ENCODE assay signal across 12 cellular contexts in the genomic region with DNA sequence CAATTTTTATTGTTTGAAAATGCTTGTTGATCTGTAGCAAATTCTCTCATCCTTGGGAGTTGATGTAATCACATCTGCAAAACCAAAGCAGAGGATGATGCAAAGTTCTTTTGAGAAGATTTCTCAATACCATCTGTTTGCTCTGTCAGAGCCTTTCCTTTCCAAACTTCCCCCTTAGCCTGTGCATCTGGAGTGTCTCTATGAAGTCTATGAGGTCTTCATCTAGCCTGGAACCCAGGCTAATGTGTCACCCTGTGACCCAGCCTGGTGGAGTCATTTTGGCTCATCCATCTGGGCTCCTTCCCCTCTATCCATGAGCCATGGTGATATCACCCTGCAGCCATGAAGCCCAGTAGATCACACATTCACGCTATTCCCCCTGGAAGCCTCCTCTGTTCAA.
DNase-seq lines count a peak whose midpoint lies in the region; ATAC-seq and TF ChIP-seq lines count a peak whose summit lies in the region.
"Had no signal": no experiment of that assay in that cellular context is flagged by ENCODE, and none has a peak within 500 bp of the region (broad histone marks: within the 10 kb centered on the region; RNA-seq: fewer than 3 reads in every experiment).

No MANE protein-coding gene starts in this region.

- H3K79me1 ChIP-seq in mesenchymal stem cell (replicated peaks; ENCODE audit: low read length, poor library complexity, severe bottlenecking), result no peaks in the 10 kb centered on the region

- H3K36me3 ChIP-seq in BJ (ENCODE audit: control insufficient read depth, insufficient read depth, low read length) (no peaks in the 10 kb centered on the region), mesenchymal stem cell (ENCODE audit: control insufficient read depth in 1 of 2, insufficient read depth in 2 of 2, low read depth in 1 of 2, low read length in 2 of 2) (peaks cover 0 to 32% of the 10 kb centered on the region in 2 experiments)

- H2BK12ac ChIP-seq in mesenchymal stem cell (ENCODE audit: low read length in 2 of 2), result peak overlapping the region in 1 of 2 experiments; percentile 40

- peak overlapping the region; percentile 86 for H4K91ac ChIP-seq in mesenchymal stem cell (ENCODE audit: low read length)

- CTCF ChIA-PET in BJ (lab: Yijun Ruan, JAX), result interaction anchor here (1.5 kb wide), 1 partner anchor 101 kb away, joined by 3 read pairs; no protein-coding TSS in a partner anchor

- H3K27ac ChIP-seq in mesenchymal stem cell (ENCODE audit: low read length, poor library complexity, severe bottlenecking), result no peak overlapping the region

- H3K4ac ChIP-seq in mesenchymal stem cell (ENCODE audit: low read depth in 1 of 2, low read length in 2 of 2), result peak overlapping the region in 1 of 2 experiments; percentile 32

- H3K18ac ChIP-seq in mesenchymal stem cell (ENCODE audit: low read depth in 1 of 2, low read length in 2 of 2), result peak overlapping the region in 1 of 2 experiments; percentile 78

- H3K14ac ChIP-seq in mesenchymal stem cell (ENCODE audit: low read length in 2 of 2), result no peak overlapping the region

- H3K23ac ChIP-seq in mesenchymal stem cell (ENCODE audit: low read length in 2 of 2), result no peak overlapping the region

- DNase-seq in BJ (ENCODE audit: low read depth), result peak; percentile 85
- DNase-seq in NOMO-1 treated with DMSO at 0.1 percent for 48 hours (lab: John Stamatoyannopoulos, UW; ENCODE audit: unreplicated experiment), result peak; percentile 54
- peak; percentile 93 for DNase-seq in choroid plexus epithelial cell (ENCODE audit: low read depth)
- peak; percentile 90 for DNase-seq in mesenchymal stem cell
- no peak for DNase-seq in pons (ENCODE audit: low spot score)
- no peak for DNase-seq in COLO829 (ENCODE audit: low spot score)
- DNase-seq: activated CD4-positive, alpha-beta T cell treated with anti-CD3 and anti-CD28 coated beads, Interleukin-2, amount 10 ng/mL, durations not matched to agents 7 days and 5 days; CD4-positive, CD25-positive, alpha-beta regulatory T cell; NCI-H146; SW 1271 had no signal

- H2BK120ac ChIP-seq in mesenchymal stem cell (ENCODE audit: low read depth, low read length), result no peak overlapping the region

- no peak for ATAC-seq in HG03342 (IDR thresholded peaks at IDR 0.05; ENCODE audit: unreplicated experiment)
- ATAC-seq in HG03520 (IDR thresholded peaks at IDR 0.05; ENCODE audit: unreplicated experiment), result no peak

- POLR2A ChIA-PET in BJ (lab: Charles Lee), result no interaction called here

- H3K9me3 ChIP-seq in mesenchymal stem cell (ENCODE audit: control insufficient read depth, low read length), result peaks cover 9% of the 10 kb centered on the region

- peak overlapping the region; percentile 68 for H2AK5ac ChIP-seq in mesenchymal stem cell (ENCODE audit: low read length, severe bottlenecking)

- H3K9ac ChIP-seq in mesenchymal stem cell (ENCODE audit: low read length), result peak overlapping the region; percentile 72

- no peak overlapping the region for H2AFZ ChIP-seq in mesenchymal stem cell (ENCODE audit: low read depth, low read length)

- H2BK5ac ChIP-seq in mesenchymal stem cell (ENCODE audit: low read depth, low read length, poor library complexity, severe bottlenecking), result no peak overlapping the region

- no peak overlapping the region for H4K8ac ChIP-seq in mesenchymal stem cell (ENCODE audit: low read length)

- H3K4me3 ChIP-seq in BJ (ENCODE audit: low read depth, low read length) (no peak overlapping the region), choroid plexus epithelial cell (ENCODE audit: low read depth, low read length) (no peak overlapping the region), mesenchymal stem cell (ENCODE audit: insufficient read depth in 1 of 2, low read depth in 1 of 2, low read length in 2 of 2) (no peak overlapping the region)

- no peak overlapping the region for H3K4me2 ChIP-seq in mesenchymal stem cell (ENCODE audit: low read length, poor library complexity, severe bottlenecking)

- H3K27me3 ChIP-seq in BJ (ENCODE audit: control insufficient read depth, insufficient read depth, low read length), result no peaks in the 10 kb centered on the region
- H3K27me3 ChIP-seq in mesenchymal stem cell (ENCODE audit: control insufficient read depth in 1 of 2, insufficient read depth in 1 of 2, low read length in 2 of 2), result no peaks in the 10 kb centered on the region

- TF ChIP-seq CTCF in BJ (IDR thresholded peaks at IDR 0.05; ENCODE audit: insufficient read depth, low read depth, low read length) (no peak), choroid plexus epithelial cell (conservative IDR thresholded peaks at IDR 0.05; ENCODE audit: low read depth, low read length) (no peak)

- no peak overlapping the region for H2BK15ac ChIP-seq in mesenchymal stem cell (ENCODE audit: low read depth, poor library complexity, severe bottlenecking)

- WGBS in mesenchymal stem cell, result 100% methylated on average over 1 of the region's 1 CpG

- peaks cover 3% of the 10 kb centered on the region for H3K4me1 ChIP-seq in mesenchymal stem cell (ENCODE audit: control insufficient read depth, insufficient read depth, low read depth, low read length)

Comparison
In these comparisons a context has a peak if more than half of its experiments do, and no peak if none do; other contexts are left out.
1. DNase-seq: peak in BJ (single experiment), NOMO-1 treated with DMSO at 0.1 percent for 48 hours (single experiment), choroid plexus epithelial cell (single experiment) and mesenchymal stem cell (single experiment); none in pons (single experiment) and COLO829 (single experiment).